In the genomic region with DNA sequence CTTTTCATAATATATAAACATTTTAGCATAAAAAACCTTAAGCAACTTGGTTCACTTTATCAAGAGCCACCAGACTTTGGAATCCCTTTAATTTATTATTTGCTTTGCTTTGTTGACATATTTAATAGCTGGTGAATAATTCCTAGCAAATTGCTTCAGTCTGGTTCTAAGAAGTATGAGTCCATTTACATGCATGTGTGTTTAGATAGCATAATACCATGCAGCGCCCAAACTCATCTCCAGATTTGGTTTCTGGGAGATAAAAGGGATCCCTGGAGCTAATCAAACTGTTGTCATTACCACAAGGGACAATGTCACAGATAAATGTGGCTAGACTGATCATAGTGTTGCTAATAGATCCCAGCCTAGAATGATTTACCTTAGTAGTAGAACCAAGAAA, we compare ENCODE assay signal across 19 cellular contexts.
DNase-seq lines count a peak whose midpoint lies in the region; ATAC-seq and TF ChIP-seq lines count a peak whose summit lies in the region.
"Had no signal": no experiment of that assay in that cellular context is flagged by ENCODE, and none has a peak within 500 bp of the region (broad histone marks: within the 10 kb centered on the region; RNA-seq: fewer than 3 reads in every experiment).

No MANE protein-coding gene starts in this region.

- no peaks in the 10 kb centered on the region for H3K9me3 Mint-ChIP-seq in HFFc6
- H3K9me3 Mint-ChIP-seq: CD8-positive, alpha-beta T cell had no signal

- H3K36me3 ChIP-seq in hepatocyte (replicated peaks; ENCODE audit: insufficient read depth, low read depth) (no peaks in the 10 kb centered on the region), lower lobe of right lung (no peaks in the 10 kb centered on the region)
- H3K36me3 ChIP-seq: BE2C, SJCRH30 had no signal

- H3K9me3 ChIP-seq in hepatocyte (ENCODE audit: low read depth) = no peaks in the 10 kb centered on the region
- H3K9me3 ChIP-seq in lower lobe of right lung = no peaks in the 10 kb centered on the region
- H3K9me3 ChIP-seq: BE2C, SJCRH30 had no signal

- intact Hi-C loops in lower lobe of right lung (cut with DNase I) = no loop called here

- H3K4me1 ChIP-seq in hepatocyte (ENCODE audit: insufficient read depth) (peaks cover 11% of the 10 kb centered on the region), lower lobe of right lung (no peaks in the 10 kb centered on the region)
- H3K4me1 ChIP-seq: BE2C, SJCRH30 had no signal

- peak overlapping the region; percentile 7 for H3K4me2 ChIP-seq in hepatocyte
- H3K4me2 ChIP-seq: PC-9 had no signal

- no peaks in the 10 kb centered on the region; the same call in 1 of the 2 replicates for H3K27me3 Mint-ChIP-seq in HFFc6 (ENCODE audit: insufficient read depth)

- no peak overlapping the region for H3K4me3 Mint-ChIP-seq in HFFc6
- H3K4me3 Mint-ChIP-seq: CD8-positive, alpha-beta T cell had no signal

- peaks cover 23% of the 10 kb centered on the region for H3K4me1 Mint-ChIP-seq in HFFc6 (ENCODE audit: low read depth)

- no peaks in the 10 kb centered on the region for H3K79me2 ChIP-seq in hepatocyte

- no peaks in the 10 kb centered on the region for H3K36me3 Mint-ChIP-seq in HFFc6 (ENCODE audit: low read depth)
- H3K36me3 Mint-ChIP-seq: CD8-positive, alpha-beta T cell had no signal

- no peak overlapping the region for H2AFZ ChIP-seq in hepatocyte
- H2AFZ ChIP-seq: PC-9 had no signal

- ATAC-seq in HG03521 (IDR thresholded peaks at IDR 0.05; ENCODE audit: unreplicated experiment) = no peak
- ATAC-seq in lower lobe of right lung = no peak
- no peak for ATAC-seq in omental fat pad (ENCODE audit: low FRiP score)
- ATAC-seq: CD8-positive, alpha-beta T cell had no signal

- no peak overlapping the region; the same call in 1 of the 2 replicates for H3K27ac Mint-ChIP-seq in HFFc6
- H3K27ac Mint-ChIP-seq: CD8-positive, alpha-beta T cell had no signal

- H3K9me2 ChIP-seq in hepatocyte (replicated peaks; ENCODE audit: insufficient read depth) = no peaks in the 10 kb centered on the region

- no peak for TF ChIP-seq CTCF in HFFc6 (IDR thresholded peaks at IDR 0.05)
- no peak for TF ChIP-seq CTCF in hepatocyte (IDR thresholded peaks at IDR 0.05; ENCODE audit: poor library complexity)
- no peak for TF ChIP-seq CTCF in lower lobe of right lung (IDR thresholded peaks at IDR 0.05)
- TF ChIP-seq CTCF in omental fat pad (IDR thresholded peaks at IDR 0.05) = no peak

- 21% methylated on average over 1 of the region's 1 CpG for WGBS in hepatocyte (ENCODE audit: low lambda C conversion rate, missing lambda C conversion rate)

- H3K27ac ChIP-seq in hepatocyte (no peak overlapping the region), lower lobe of right lung (no peak overlapping the region)
- H3K27ac ChIP-seq: HL-60, PC-9, SJCRH30 had no signal

- H4K20me1 ChIP-seq in hepatocyte (ENCODE audit: insufficient read depth, poor library complexity, severe bottlenecking) = no peaks in the 10 kb centered on the region

- no peak overlapping the region for H3K4me3 ChIP-seq in hepatocyte
- no peak overlapping the region for H3K4me3 ChIP-seq in lower lobe of right lung
- H3K4me3 ChIP-seq: PC-9, SJCRH30 had no signal

- DNase-seq in AG20443 (ENCODE audit: low spot score) = peak; percentile 20
- peak; percentile 19 for DNase-seq in HFFc6
- peak; percentile 84 for DNase-seq in OCI-M1 (lab: John Stamatoyannopoulos, UW)
- no peak for DNase-seq in hepatocyte (ENCODE audit: low spot score)
- DNase-seq in central memory CD4-positive, alpha-beta T cell = no peak
- no peak for DNase-seq in lower lobe of right lung
- DNase-seq in omental fat pad (ENCODE audit: low spot score) = no peak
- DNase-seq: BE2C; CD8-positive, alpha-beta T cell; NCI-H1417 treated with DMSO at 0.1 percent for 48 hours; NCI-H2081 treated with DMSO at 0.1 percent for 48 hours; NCI-H2227 treated with DMSO at 0.1 percent for 48 hours; NCI-H526; NK-92 treated with Interleukin-12 subunit alpha and Interleukin-12 subunit beta, amount 100 ng/mL, for 24 hours; PC-9; SJCRH30; SW 1271 had no signal

- H3K27me3 ChIP-seq in hepatocyte (no peaks in the 10 kb centered on the region), lower lobe of right lung (ENCODE audit: low read depth) (no peaks in the 10 kb centered on the region)
- H3K27me3 ChIP-seq: BE2C, SJCRH30 had no signal

Comparison
In these comparisons a context has a peak if more than half of its experiments do, and no peak if none do; other contexts are left out.
1. DNase-seq: peak in AG20443 (single experiment), HFFc6 (single experiment) and OCI-M1 (single experiment); none in hepatocyte (single experiment), central memory CD4-positive, alpha-beta T cell (single experiment), lower lobe of right lung (single experiment) and omental fat pad (single experiment).